ENCODE assay signal across 16 cellular contexts in genomic region chr2:40353236-40353635, GRCh38.
DNase-seq lines count a peak whose midpoint lies in the region; ATAC-seq and TF ChIP-seq lines count a peak whose summit lies in the region.
"Had no signal": no experiment of that assay in that cellular context is flagged by ENCODE, and none has a peak within 500 bp of the region (broad histone marks: within the 10 kb centered on the region; RNA-seq: fewer than 3 reads in every experiment).

No MANE protein-coding gene starts in this region.

- H3K4me1 ChIP-seq in heart left ventricle: peaks cover 0 to 61% (median 36%) of the 10 kb centered on the region in 12 donors
- peaks cover 0 to 11% of the 10 kb centered on the region in 2 donors for H3K4me1 ChIP-seq in aorta (ENCODE audit: control insufficient read depth in 1 of 2, insufficient read depth in 2 of 2, low read length in 2 of 2)
- H3K4me1 ChIP-seq: neural progenitor cell had no signal

- H3K4me1 Mint-ChIP-seq in natural killer cell treated with Interleukin-12 subunit alpha and Interleukin-12 subunit beta and Interleukin-15 and Interleukin-18, amount 100 ng/mL, for 72 hours (ENCODE audit: low read depth in 2 of 2): no peaks in the 10 kb centered on the region
- no peaks in the 10 kb centered on the region for H3K4me1 Mint-ChIP-seq in natural killer cell
- H3K4me1 Mint-ChIP-seq: activated CD4-positive, alpha-beta memory T cell treated with anti-CD3 and anti-CD28 coated beads, Interleukin-2, amount 10 ng/mL, durations not matched to agents 7 days and 5 days; activated naive CD8-positive, alpha-beta T cell treated with anti-CD3 and anti-CD28 coated beads for 36 hours had no signal

- ATAC-seq in heart left ventricle: peak in 3 of 4 donors; percentile 20 to 59 (median 37)
- ATAC-seq in aorta (ENCODE audit: low FRiP score): peak; percentile 71
- ATAC-seq in GM21381 (IDR thresholded peaks at IDR 0.05; ENCODE audit: unreplicated experiment): no peak
- ATAC-seq in natural killer cell treated with Interleukin-12 subunit alpha and Interleukin-12 subunit beta and Interleukin-15 and Interleukin-18, amount 100 ng/mL, for 72 hours: no peak
- ATAC-seq in natural killer cell: no peak
- ATAC-seq: HepG2 had no signal

- H3K27ac ChIP-seq in heart left ventricle (peak overlapping the region; percentile 22 to 80 (median 62)), aorta (ENCODE audit: low read depth in 1 of 2, low read length in 2 of 2) (peak overlapping the region in 1 of 2 donors; percentile 51)
- H3K27ac ChIP-seq: neural progenitor cell, VCaP had no signal

- intact Hi-C loops in heart left ventricle (cut with DNase I) (loop anchor here in 1 of 10 donors (10.0 kb wide), 1 partner anchor 108 kb away; no protein-coding TSS in a partner anchor), posterior vena cava (cut with DNase I) (loop anchor here in 1 of 2 donors (10.0 kb wide), 1 partner anchor 68 kb away; no protein-coding TSS in a partner anchor), aorta (cut with DNase I) (no loop called here), natural killer cell (cut with micrococcal nuclease) (no loop called here)

- H3K36me3 ChIP-seq in heart left ventricle: no peaks in the 10 kb centered on the region
- H3K36me3 ChIP-seq in aorta (ENCODE audit: control insufficient read depth in 1 of 2, insufficient read depth in 2 of 2, low read length in 1 of 2): no peaks in the 10 kb centered on the region
- H3K36me3 ChIP-seq: neural progenitor cell had no signal

- H3K4me3 ChIP-seq in heart left ventricle: no peak overlapping the region
- H3K4me3 ChIP-seq in aorta (ENCODE audit: low read length in 2 of 2): no peak overlapping the region
- H3K4me3 ChIP-seq: neural progenitor cell had no signal

- no peaks in the 10 kb centered on the region for H3K36me3 Mint-ChIP-seq in natural killer cell treated with Interleukin-12 subunit alpha and Interleukin-12 subunit beta and Interleukin-15 and Interleukin-18, amount 100 ng/mL, for 72 hours
- no peaks in the 10 kb centered on the region for H3K36me3 Mint-ChIP-seq in natural killer cell
- H3K36me3 Mint-ChIP-seq: activated naive CD8-positive, alpha-beta T cell treated with anti-CD3 and anti-CD28 coated beads for 36 hours; neural progenitor cell had no signal

- H3K9me3 Mint-ChIP-seq in natural killer cell treated with Interleukin-12 subunit alpha and Interleukin-12 subunit beta and Interleukin-15 and Interleukin-18, amount 100 ng/mL, for 72 hours: no peaks in the 10 kb centered on the region
- peaks cover 0 to 4% of the 10 kb centered on the region in 2 donors for H3K9me3 Mint-ChIP-seq in natural killer cell
- H3K9me3 Mint-ChIP-seq: activated CD4-positive, alpha-beta memory T cell treated with anti-CD3 and anti-CD28 coated beads, Interleukin-2, amount 10 ng/mL, durations not matched to agents 7 days and 5 days; activated naive CD8-positive, alpha-beta T cell treated with anti-CD3 and anti-CD28 coated beads for 36 hours; neural progenitor cell had no signal

- H3K27me3 Mint-ChIP-seq in natural killer cell treated with Interleukin-12 subunit alpha and Interleukin-12 subunit beta and Interleukin-15 and Interleukin-18, amount 100 ng/mL, for 72 hours: no peaks in the 10 kb centered on the region
- H3K27me3 Mint-ChIP-seq in natural killer cell (ENCODE audit: low read depth in 2 of 2): no peaks in the 10 kb centered on the region
- H3K27me3 Mint-ChIP-seq: activated CD4-positive, alpha-beta memory T cell treated with anti-CD3 and anti-CD28 coated beads, Interleukin-2, amount 10 ng/mL, durations not matched to agents 7 days and 5 days; activated naive CD8-positive, alpha-beta T cell treated with anti-CD3 and anti-CD28 coated beads for 36 hours had no signal

- WGBS in heart left ventricle, 4 donors: 49 to 62% (median 53%) methylated on average over 5 of the region's 5 CpGs
- WGBS in aorta, 2 donors: 26 to 52% methylated on average over 5 of the region's 5 CpGs

- TF ChIP-seq CTCF in heart left ventricle (IDR thresholded peaks at IDR 0.05): no peak
- no peak for TF ChIP-seq CTCF in natural killer cell (IDR thresholded peaks at IDR 0.05)

- H3K9me3 ChIP-seq in heart left ventricle (no peaks in the 10 kb centered on the region), aorta (ENCODE audit: control insufficient read depth, low read length) (no peaks in the 10 kb centered on the region)

- DNase-seq in amniotic epithelial cell (ENCODE audit: low read depth): peak; percentile 54
- DNase-seq in heart left ventricle: peak in 1 of 5 donors; percentile 26
- peak; percentile 79 for DNase-seq in posterior vena cava (ENCODE audit: low spot score)
- no peak for DNase-seq in aorta
- no peak for DNase-seq in natural killer cell treated with Interleukin-12 subunit alpha and Interleukin-12 subunit beta and Interleukin-15 and Interleukin-18, amount 100 ng/mL, for 72 hours (ENCODE audit: low spot score)
- DNase-seq in natural killer cell: no peak
- DNase-seq: activated CD4-positive, alpha-beta memory T cell treated with anti-CD3 and anti-CD28 coated beads, Interleukin-2, amount 10 ng/mL, durations not matched to agents 7 days and 5 days; activated naive CD8-positive, alpha-beta T cell treated with anti-CD3 and anti-CD28 coated beads for 36 hours; activated T-cell treated with anti-CD3 and anti-CD28 coated beads, Interleukin-2, amount 50 U/mL, for 48 hours; NCI-H187 treated with DMSO at 0.1 percent for 48 hours; retina; SHP77 had no signal

- no peak overlapping the region for H3K4me3 Mint-ChIP-seq in natural killer cell treated with Interleukin-12 subunit alpha and Interleukin-12 subunit beta and Interleukin-15 and Interleukin-18, amount 100 ng/mL, for 72 hours
- no peak overlapping the region for H3K4me3 Mint-ChIP-seq in natural killer cell
- H3K4me3 Mint-ChIP-seq: activated CD4-positive, alpha-beta memory T cell treated with anti-CD3 and anti-CD28 coated beads, Interleukin-2, amount 10 ng/mL, durations not matched to agents 7 days and 5 days; activated naive CD8-positive, alpha-beta T cell treated with anti-CD3 and anti-CD28 coated beads for 36 hours; neural progenitor cell had no signal

- no peak for TF ChIP-seq POLR2A in heart left ventricle (IDR thresholded peaks at IDR 0.05)

- H3K27ac Mint-ChIP-seq in natural killer cell treated with Interleukin-12 subunit alpha and Interleukin-12 subunit beta and Interleukin-15 and Interleukin-18, amount 100 ng/mL, for 72 hours: no peak overlapping the region
- H3K27ac Mint-ChIP-seq in natural killer cell: no peak overlapping the region
- H3K27ac Mint-ChIP-seq: activated CD4-positive, alpha-beta memory T cell treated with anti-CD3 and anti-CD28 coated beads, Interleukin-2, amount 10 ng/mL, durations not matched to agents 7 days and 5 days; activated naive CD8-positive, alpha-beta T cell treated with anti-CD3 and anti-CD28 coated beads for 36 hours; neural progenitor cell had no signal

- H3K27me3 ChIP-seq in heart left ventricle (no peaks in the 10 kb centered on the region), aorta (ENCODE audit: control insufficient read depth in 1 of 2, insufficient read depth in 2 of 2, low read length in 1 of 2) (no peaks in the 10 kb centered on the region)
- H3K27me3 ChIP-seq: neural progenitor cell had no signal

Comparison
In these comparisons a context has a peak if more than half of its experiments do, and no peak if none do; other contexts are left out.
1. DNase-seq: peak in amniotic epithelial cell (single experiment) and posterior vena cava (single experiment); none in aorta (0 of 2), natural killer cell treated with Interleukin-12 subunit alpha and Interleukin-12 subunit beta and Interleukin-15 and Interleukin-18, amount 100 ng/mL, for 72 hours (single experiment) and natural killer cell (single experiment).
2. ATAC-seq: peak in heart left ventricle (3 of 4) and aorta (single experiment); none in GM21381 (single experiment), natural killer cell treated with Interleukin-12 subunit alpha and Interleukin-12 subunit beta and Interleukin-15 and Interleukin-18, amount 100 ng/mL, for 72 hours (0 of 2) and natural killer cell (0 of 3).